ENCODE assay signal across 9 cellular contexts in the genomic region with DNA sequence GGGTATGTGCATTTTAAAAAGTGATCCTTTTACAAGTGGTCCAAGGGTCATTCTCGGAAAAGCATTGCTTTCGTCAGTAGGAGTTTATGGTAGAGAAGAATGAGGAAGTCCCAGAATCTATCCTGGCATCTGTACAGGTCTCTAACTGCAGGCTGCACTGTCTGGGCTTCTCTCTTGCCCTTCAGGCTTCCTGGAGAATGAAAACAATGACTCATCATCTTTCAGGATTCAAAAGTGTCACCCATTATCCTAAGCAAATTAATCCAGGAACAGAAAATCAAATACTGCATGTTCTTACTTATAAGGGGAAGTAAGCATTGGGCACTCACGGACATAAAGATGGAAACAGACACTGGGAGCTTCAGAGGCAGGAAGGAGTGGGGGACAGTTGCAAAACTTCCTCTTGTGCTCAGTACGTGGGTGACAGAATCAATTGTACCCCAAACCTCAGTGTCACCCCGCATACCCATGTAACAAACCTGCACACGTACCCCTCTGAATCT.
DNase-seq lines count a peak whose midpoint lies in the region; ATAC-seq, FAIRE-seq and TF ChIP-seq lines count a peak whose summit lies in the region.
"Had no signal": no experiment of that assay in that cellular context is flagged by ENCODE, and none has a peak within 500 bp of the region (broad histone marks: within the 10 kb centered on the region; RNA-seq: fewer than 3 reads in every experiment).

No MANE protein-coding gene starts in this region.

- H3K27ac ChIP-seq in adrenal gland (peak overlapping the region; percentile 73 to 90 (median 80)), keratinocyte (ENCODE audit: control insufficient read depth, insufficient read depth, low read length) (peak overlapping the region; percentile 63), tibial nerve (peak overlapping the region in 2 of 4 donors; percentile 45 to 58)
- H3K27ac ChIP-seq: BLaER1 had no signal

- WGBS in adrenal gland, 4 donors: 32 to 46% (median 38%) methylated on average over 6 of the region's 6 CpGs
- 53 to 56% methylated on average over 6 of the region's 6 CpGs for WGBS in tibial nerve, 2 donors

- peaks cover 3% of the 10 kb centered on the region for H3K79me2 ChIP-seq in keratinocyte (ENCODE audit: control insufficient read depth, insufficient read depth, low read length)

- H3K36me3 ChIP-seq in adrenal gland (replicated peaks in 1 of 2) (no peaks in the 10 kb centered on the region), keratinocyte (ENCODE audit: control insufficient read depth in 2 of 2, extremely low read depth in 1 of 2, insufficient read depth in 2 of 2, low read length in 2 of 2) (no peaks in the 10 kb centered on the region), tibial nerve (no peaks in the 10 kb centered on the region)
- H3K36me3 ChIP-seq: BLaER1 had no signal

- no peaks in the 10 kb centered on the region for H4K20me1 ChIP-seq in keratinocyte (ENCODE audit: control insufficient read depth, extremely low read depth, insufficient read depth, low read length)
- H4K20me1 ChIP-seq: BLaER1 had no signal

- H3K9me1 ChIP-seq in keratinocyte (ENCODE audit: control insufficient read depth, extremely low read depth, insufficient read depth, low read length): peaks cover 2% of the 10 kb centered on the region

- dilution Hi-C loops in keratinocyte (cut with MboI; ENCODE audit: extremely low pct_ligation_motif_present, low sequenced_read_pairs): no loop called here

- H3K4me1 ChIP-seq in adrenal gland (replicated peaks in 1 of 2) (peaks cover 49 to 59% of the 10 kb centered on the region in 2 donors), keratinocyte (ENCODE audit: control insufficient read depth, extremely low read depth, insufficient read depth, low read length) (peaks cover 56% of the 10 kb centered on the region), tibial nerve (peaks cover 0 to 40% (median 13%) of the 10 kb centered on the region in 4 donors)
- H3K4me1 ChIP-seq: BLaER1 had no signal

- peak; percentile 36 to 70 for TF ChIP-seq EP300 in tibial nerve (IDR thresholded peaks at IDR 0.05)

- H3K9ac ChIP-seq in keratinocyte (ENCODE audit: control insufficient read depth, extremely low read depth, insufficient read depth, low read length): no peak overlapping the region
- H3K9ac ChIP-seq: BLaER1 had no signal

- no peaks in the 10 kb centered on the region for H3K9me3 ChIP-seq in adrenal gland (replicated peaks in 1 of 3)
- no peaks in the 10 kb centered on the region for H3K9me3 ChIP-seq in keratinocyte (ENCODE audit: control insufficient read depth, low read depth, low read length)
- H3K9me3 ChIP-seq in tibial nerve: no peaks in the 10 kb centered on the region
- H3K9me3 ChIP-seq: BLaER1 had no signal

- FAIRE-seq in keratinocyte (lab: Jason Lieb, UNC): peak; percentile 94

- H3K27me3 ChIP-seq in adrenal gland (no peaks in the 10 kb centered on the region), keratinocyte (ENCODE audit: control insufficient read depth, extremely low read depth, insufficient read depth, low read length) (no peaks in the 10 kb centered on the region), tibial nerve (no peaks in the 10 kb centered on the region)
- H3K27me3 ChIP-seq: BLaER1 had no signal

- ATAC-seq in GM18519 (IDR thresholded peaks at IDR 0.05; ENCODE audit: low FRiP score, unreplicated experiment) (no peak), GM18517 (IDR thresholded peaks at IDR 0.05; ENCODE audit: unreplicated experiment) (no peak)

- H3K4me3 ChIP-seq in adrenal gland: no peak overlapping the region
- H3K4me3 ChIP-seq in keratinocyte (ENCODE audit: control insufficient read depth in 2 of 3, extremely low read depth in 1 of 3, insufficient read depth in 2 of 3, low read depth in 1 of 3, low read length in 3 of 3): no peak overlapping the region
- H3K4me3 ChIP-seq in tibial nerve: no peak overlapping the region
- H3K4me3 ChIP-seq: BLaER1 had no signal

- TF ChIP-seq POLR2A in adrenal gland (IDR thresholded peaks at IDR 0.05) (peak in 1 of 2 donors; percentile 11), tibial nerve (IDR thresholded peaks at IDR 0.05) (no peak)

- DNase-seq in NCI-H345 (lab: John Stamatoyannopoulos, UW) (peak; percentile 4), NCI-H345 treated with DMSO at 0.1 percent for 48 hours (lab: John Stamatoyannopoulos, UW; ENCODE audit: unreplicated experiment) (no peak), adrenal gland (peak in 6 of 7 donors; percentile 63 to 86 (median 78)), keratinocyte (ENCODE audit: low read depth, low spot score) (no peak), tibial nerve (ENCODE audit: low spot score in 2 of 2) (peak in 1 of 2 donors; percentile 47), NCI-H524 (lab: John Stamatoyannopoulos, UW) (no peak)

- H3K4me2 ChIP-seq in keratinocyte (ENCODE audit: control insufficient read depth, extremely low read depth, insufficient read depth, low read depth, low read length): peak overlapping the region; percentile 70
- H3K4me2 ChIP-seq: BLaER1 had no signal

- TF ChIP-seq CTCF in adrenal gland (IDR thresholded peaks at IDR 0.05): no peak
- TF ChIP-seq CTCF in keratinocyte (optimal IDR thresholded peaks at IDR 0.05 in 1 of 3, IDR thresholded peaks at IDR 0.05 in 1 of 3, conservative IDR thresholded peaks at IDR 0.05 in 1 of 3; ENCODE audit: extremely low read depth in 1 of 3, insufficient read depth in 2 of 3, low read length in 3 of 3): no peak
- TF ChIP-seq CTCF in tibial nerve (IDR thresholded peaks at IDR 0.05): no peak

- H2AFZ ChIP-seq in keratinocyte (ENCODE audit: control insufficient read depth, low read length): no peak overlapping the region

- intact Hi-C loops in adrenal gland (cut with DNase I): no loop called here

Comparison
In these comparisons a context has a peak if more than half of its experiments do, and no peak if none do; other contexts are left out.
1. DNase-seq: peak in NCI-H345 (single experiment) and adrenal gland (6 of 7); none in NCI-H345 treated with DMSO at 0.1 percent for 48 hours (single experiment), keratinocyte (single experiment) and NCI-H524 (0 of 2).